Comparison of ENCODE assay signal across 1 cellular context in genomic region chr2:142974288-142975024, GRCh38.
TF ChIP-seq lines count a peak whose summit lies in the region.

No MANE protein-coding gene starts in this region.

TF ChIP-seq in SK-N-SH, 30 proteins besides CTCF, POLR2A, EP300 and RAD21 (continued from another document):
- TF ChIP-seq ZBTB33 (IDR thresholded peaks at IDR 0.05; ENCODE audit: borderline replicate concordance, low read depth) (no peak), FOXM1 (IDR thresholded peaks at IDR 0.05; ENCODE audit: low read depth) (no peak), GATA2 (CRISPR knock-in tag; IDR thresholded peaks at IDR 0.05) (no peak), MEF2A (IDR thresholded peaks at IDR 0.05; ENCODE audit: borderline replicate concordance, low read depth) (no peak), POLR2AphosphoS5 (IDR thresholded peaks at IDR 0.05; ENCODE audit: low read depth, low read length) (no peak), TCF12 (IDR thresholded peaks at IDR 0.05) (no peak), ELF1 (IDR thresholded peaks at IDR 0.05) (no peak), JUND (IDR thresholded peaks at IDR 0.05) (no peak), RFX5 (IDR thresholded peaks at IDR 0.05; ENCODE audit: low read length) (no peak), SMC3 (IDR thresholded peaks at IDR 0.05; ENCODE audit: low read depth, low read length) (no peak), RXRA (IDR thresholded peaks at IDR 0.05; ENCODE audit: borderline replicate concordance, low read depth) (no peak), TAF1 (IDR thresholded peaks at IDR 0.05; ENCODE audit: borderline replicate concordance, low read depth, low read length) (no peak), SIN3A (IDR thresholded peaks at IDR 0.05; ENCODE audit: borderline replicate concordance, low read depth, low read length) (no peak), RCOR1 (IDR thresholded peaks at IDR 0.05; ENCODE audit: low read length) (no peak), CHD2 (IDR thresholded peaks at IDR 0.05; ENCODE audit: low read length, partially characterized antibody) (no peak)
